9 cellular contexts compared by ENCODE assay signal in the genomic region with DNA sequence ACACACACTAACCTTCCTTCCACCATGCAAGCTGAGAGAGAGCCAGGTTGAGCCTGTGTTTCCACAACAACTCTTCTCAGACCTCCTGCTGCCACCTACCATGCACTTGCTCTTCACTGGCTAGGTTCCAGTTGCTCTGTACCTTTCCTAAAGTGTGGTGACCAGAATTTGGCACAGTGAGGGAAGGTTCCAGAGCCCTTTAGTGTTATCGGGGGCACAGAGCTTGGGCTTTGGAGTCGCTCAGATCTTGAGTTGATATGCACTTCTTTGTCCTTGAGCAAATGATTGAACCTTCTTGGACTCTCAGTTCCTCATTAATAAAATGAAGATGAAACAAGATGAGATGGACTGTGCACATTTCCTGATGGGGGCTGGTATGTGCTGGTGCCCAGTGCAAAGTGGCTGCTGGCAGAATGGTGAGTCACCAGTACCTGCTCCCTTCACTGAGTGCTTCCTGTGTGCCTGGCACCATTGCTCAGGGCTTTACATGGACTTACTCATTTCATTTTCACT. TPM values are rescaled to one million over a fixed set of nuclear protein-coding genes. Genes with fewer than 3 reads are reported as not detected.
DNase-seq lines count a peak whose midpoint lies in the region; ATAC-seq, FAIRE-seq and TF ChIP-seq lines count a peak whose summit lies in the region.
"Had no signal": no experiment of that assay in that cellular context is flagged by ENCODE, and none has a peak within 500 bp of the region (broad histone marks: within the 10 kb centered on the region; RNA-seq: fewer than 3 reads in every experiment).

No MANE protein-coding gene starts in this region.

- intact Hi-C loops in CD4-positive, alpha-beta memory T cell (cut with micrococcal nuclease) = no loop called here

- CTCF ChIA-PET in CD4-positive, alpha-beta memory T cell (lab: Charles Lee; ENCODE audit: partially characterized antibody) = no interaction called here

- TF ChIP-seq CTCF in NB4 (IDR thresholded peaks at IDR 0.05; ENCODE audit: low read depth, low read length) (no peak), right atrium auricular region (IDR thresholded peaks at IDR 0.05) (no peak)

- H3K4me3 ChIP-seq in NB4 (ENCODE audit: low read depth, low read length) (no peak overlapping the region), right atrium auricular region (no peak overlapping the region)
- H3K4me3 ChIP-seq in CD4-positive, alpha-beta memory T cell (ENCODE audit: low read length in 2 of 2) = no peak overlapping the region
- H3K4me3 ChIP-seq: cardiac muscle cell had no signal

- H3K36me3 Mint-ChIP-seq in memory B cell = peaks cover 13% of the 10 kb centered on the region
- H3K36me3 Mint-ChIP-seq in CD4-positive, alpha-beta memory T cell = no peaks in the 10 kb centered on the region

- H3K27me3 ChIP-seq in right atrium auricular region = no peaks in the 10 kb centered on the region
- no peaks in the 10 kb centered on the region for H3K27me3 ChIP-seq in CD4-positive, alpha-beta memory T cell (ENCODE audit: insufficient read depth, low read length)
- H3K27me3 ChIP-seq: cardiac muscle cell had no signal

- H3K36me3 ChIP-seq in right atrium auricular region = no peaks in the 10 kb centered on the region
- no peaks in the 10 kb centered on the region for H3K36me3 ChIP-seq in CD4-positive, alpha-beta memory T cell (ENCODE audit: insufficient read depth, low read length)
- H3K36me3 ChIP-seq: cardiac muscle cell had no signal

- peak; percentile 31 for DNase-seq in H54 (ENCODE audit: insufficient read length, low spot score)
- DNase-seq in NB4 (ENCODE audit: low read depth) = peak; percentile 8
- DNase-seq in memory B cell (ENCODE audit: low spot score in 2 of 2) = no peak
- no peak for DNase-seq in NCI-H1417 treated with DMSO at 0.1 percent for 48 hours (lab: John Stamatoyannopoulos, UW)
- DNase-seq in right atrium auricular region (ENCODE audit: low spot score) = no peak
- DNase-seq in CD4-positive, alpha-beta memory T cell = no peak

- POLR2A ChIA-PET in CD4-positive, alpha-beta memory T cell (lab: Charles Lee; ENCODE audit: partially characterized antibody) = no interaction called here

- TF ChIP-seq POLR2A in H54 (IDR thresholded peaks at IDR 0.05; ENCODE audit: low read depth, low read length) (no peak), NB4 (IDR thresholded peaks at IDR 0.05; ENCODE audit: extremely low read depth, insufficient read length) (no peak)

- peaks cover 0 to 9% of the 10 kb centered on the region in 2 donors for H3K9me3 ChIP-seq in right atrium auricular region
- no peaks in the 10 kb centered on the region for H3K9me3 ChIP-seq in CD4-positive, alpha-beta memory T cell (ENCODE audit: control insufficient read depth in 1 of 2, low read length in 2 of 2)

- peak; percentile 67 for FAIRE-seq in H54 (lab: Jason Lieb, UNC)

- no peaks in the 10 kb centered on the region for H3K27me3 Mint-ChIP-seq in memory B cell
- peaks cover 0 to 4% of the 10 kb centered on the region in 2 donors for H3K27me3 Mint-ChIP-seq in CD4-positive, alpha-beta memory T cell

- H3K4me1 ChIP-seq in right atrium auricular region = no peaks in the 10 kb centered on the region
- H3K4me1 ChIP-seq in CD4-positive, alpha-beta memory T cell (ENCODE audit: insufficient read depth, low read length) = no peaks in the 10 kb centered on the region

- no peak overlapping the region for H3K4me3 Mint-ChIP-seq in memory B cell
- no peak overlapping the region for H3K4me3 Mint-ChIP-seq in CD4-positive, alpha-beta memory T cell

- H3K27ac ChIP-seq in right atrium auricular region = no peak overlapping the region
- H3K27ac ChIP-seq in CD4-positive, alpha-beta memory T cell (ENCODE audit: low read depth, low read length) = no peak overlapping the region
- H3K27ac ChIP-seq: cardiac muscle cell had no signal

- H3K27ac Mint-ChIP-seq in memory B cell = peak overlapping the region; percentile 20
- no peak overlapping the region for H3K27ac Mint-ChIP-seq in CD4-positive, alpha-beta memory T cell

- H3K9me3 Mint-ChIP-seq in memory B cell = peaks cover 6% of the 10 kb centered on the region
- H3K9me3 Mint-ChIP-seq in CD4-positive, alpha-beta memory T cell = peaks cover 0 to 5% (median 2%) of the 10 kb centered on the region in 8 donors

- peaks cover 13% of the 10 kb centered on the region for H3K4me1 Mint-ChIP-seq in memory B cell
- H3K4me1 Mint-ChIP-seq in CD4-positive, alpha-beta memory T cell = no peaks in the 10 kb centered on the region

- ATAC-seq in GM18867 (IDR thresholded peaks at IDR 0.05; ENCODE audit: unreplicated experiment) = peak; percentile 96
- ATAC-seq in memory B cell (ENCODE audit: low read depth) = peak; percentile 85
- no peak for ATAC-seq in HG03039 (IDR thresholded peaks at IDR 0.05; ENCODE audit: unreplicated experiment)

RNA-seq across cellular contexts. Expression of gene NEDD4L, which starts 47.1 kb away (rescaled TPM):
- total RNA-seq in right atrium auricular region = 10 to 100 TPM; 45.0 to 68.0 TPM
- total RNA-seq in CD4-positive, alpha-beta memory T cell = 1 to 10 TPM; 2.8 to 3.5 TPM
- 1 to 10 TPM; 4.0 to 4.1 TPM for polyA plus RNA-seq in CD4-positive, alpha-beta memory T cell

Comparison
In these comparisons a context has a peak if more than half of its experiments do, and no peak if none do; other contexts are left out.
1. DNase-seq: peak in H54 (single experiment) and NB4 (single experiment); none in memory B cell (0 of 2), NCI-H1417 treated with DMSO at 0.1 percent for 48 hours (single experiment), right atrium auricular region (single experiment) and CD4-positive, alpha-beta memory T cell (0 of 5).
2. RNA of gene NEDD4L, which starts 47.1 kb away (total RNA-seq): 45.0 to 68.0 TPM in right atrium auricular region; 2.8 to 3.5 TPM in CD4-positive, alpha-beta memory T cell; every median in the first group is over 10 times any median in the second.